Comparison of ENCODE assay signal across 16 cellular contexts in the genomic region with DNA sequence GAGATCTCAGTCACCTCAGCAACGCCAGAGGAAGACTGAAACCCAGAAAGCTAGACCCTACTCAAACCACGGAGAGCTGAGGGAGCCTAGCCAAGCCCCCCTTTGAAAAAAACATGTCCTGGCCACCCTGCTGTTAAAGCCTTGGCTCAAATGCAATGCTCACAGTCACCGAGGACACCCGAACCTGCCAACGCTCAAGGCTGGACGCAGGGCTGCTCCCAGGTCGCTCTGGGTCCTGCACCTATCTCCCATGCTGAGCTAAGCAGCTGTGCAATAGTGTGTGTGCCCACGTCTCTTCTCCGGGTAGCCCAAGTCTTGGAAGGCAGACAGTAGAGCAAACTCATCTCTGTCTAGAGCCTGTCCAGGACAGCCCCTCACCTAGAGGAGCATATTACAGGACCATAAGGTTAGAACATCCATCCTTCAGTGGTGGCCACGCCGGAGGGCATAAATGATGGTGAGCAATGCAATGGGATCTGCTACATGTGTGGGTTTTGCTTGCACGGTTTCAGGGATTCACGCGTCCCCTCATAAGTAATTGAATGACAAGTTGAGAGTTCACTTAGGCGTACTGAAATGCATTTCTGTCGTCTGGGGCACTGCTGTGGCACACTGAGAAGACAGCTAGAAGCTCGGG.
A peak's percentile ranks its signal among the peaks of the same experiment; 100 is the strongest.
DNase-seq lines count a peak whose midpoint lies in the region; ATAC-seq and TF ChIP-seq lines count a peak whose summit lies in the region.
"Had no signal": no experiment of that assay in that cellular context is flagged by ENCODE, and none has a peak within 500 bp of the region (broad histone marks: within the 10 kb centered on the region; RNA-seq: fewer than 3 reads in every experiment).

No MANE protein-coding gene starts in this region.

- no peak overlapping the region for H2BK120ac ChIP-seq in H9 (ENCODE audit: low read depth, low read length, poor library complexity, severe bottlenecking)

- no peaks in the 10 kb centered on the region for H3K36me3 ChIP-seq in MM.1S (replicated peaks; ENCODE audit: insufficient read depth, low read length)
- H3K36me3 ChIP-seq: SJCRH30 had no signal

- H3K36me3 Mint-ChIP-seq in activated CD8-positive, alpha-beta memory T cell treated with anti-CD3 and anti-CD28 coated beads, Interleukin-2, amount 10 ng/mL, durations not matched to agents 7 days and 5 days, result peaks cover 5% of the 10 kb centered on the region
- H3K36me3 Mint-ChIP-seq in H9 (ENCODE audit: insufficient read depth in 1 of 3, low read depth in 3 of 3), result peaks cover 17 to 55% (median 32%) of the 10 kb centered on the region in 3 experiments; a peak in 6 of 7 replicates
- H3K36me3 Mint-ChIP-seq in endothelial cell (ENCODE audit: low read depth, unreplicated experiment), result peaks cover 51% of the 10 kb centered on the region
- H3K36me3 Mint-ChIP-seq in stimulated activated effector memory CD8-positive, alpha-beta T cell treated with anti-CD3 and anti-CD28 coated beads, Interleukin-12 subunit alpha, Interleukin-12 subunit beta, amount 100 ng/mL, for 72 hours, result peaks cover 6% of the 10 kb centered on the region
- peaks cover 50% of the 10 kb centered on the region for H3K36me3 Mint-ChIP-seq in MCF 10A (ENCODE audit: insufficient read depth, unreplicated experiment)

- no peak overlapping the region for H3K18ac ChIP-seq in H9 (ENCODE audit: insufficient read length, low read depth, low read length)

- H3K9ac ChIP-seq in H9 (ENCODE audit: extremely low read depth, insufficient read length, low read length) (no peak overlapping the region), MM.1S (ENCODE audit: low read length) (no peak overlapping the region)
- H3K9ac ChIP-seq: parathyroid adenoma had no signal

- H3K4me3 ChIP-seq in MM.1S (ENCODE audit: low read length), result no peak overlapping the region
- H3K4me3 ChIP-seq: SJCRH30 had no signal

- no peak overlapping the region for H2AK5ac ChIP-seq in H9 (ENCODE audit: insufficient read length, low read length)

- peak overlapping the region; percentile 74 for H3K4me3 Mint-ChIP-seq in activated CD8-positive, alpha-beta memory T cell treated with anti-CD3 and anti-CD28 coated beads, Interleukin-2, amount 10 ng/mL, durations not matched to agents 7 days and 5 days
- H3K4me3 Mint-ChIP-seq in H9 (no peak overlapping the region), endothelial cell (ENCODE audit: unreplicated experiment) (peak overlapping the region; percentile 76), MCF 10A (ENCODE audit: unreplicated experiment) (no peak overlapping the region)
- H3K4me3 Mint-ChIP-seq in stimulated activated effector memory CD8-positive, alpha-beta T cell treated with anti-CD3 and anti-CD28 coated beads, Interleukin-12 subunit alpha, Interleukin-12 subunit beta, amount 100 ng/mL, for 72 hours, result peak overlapping the region; percentile 81
- H3K4me3 Mint-ChIP-seq: HFFc6 had no signal

- H4K8ac ChIP-seq in H9 (replicated peaks; ENCODE audit: insufficient read length, low read depth, low read length), result no peak overlapping the region

- no peaks in the 10 kb centered on the region for H3K9me2 ChIP-seq in MM.1S (replicated peaks; ENCODE audit: insufficient read depth, low read length)

- H2AFZ ChIP-seq in H9 (ENCODE audit: low read length), result no peak overlapping the region
- no peak overlapping the region for H2AFZ ChIP-seq in MM.1S (ENCODE audit: low read length)
- H2AFZ ChIP-seq: parathyroid adenoma had no signal

- H3K23me2 ChIP-seq in H9 (ENCODE audit: insufficient read length, low read depth, low read length, poor library complexity, severe bottlenecking), result no peaks in the 10 kb centered on the region

- no peak for ATAC-seq in activated CD8-positive, alpha-beta memory T cell treated with anti-CD3 and anti-CD28 coated beads, Interleukin-2, amount 10 ng/mL, durations not matched to agents 7 days and 5 days
- ATAC-seq in stimulated activated effector memory CD8-positive, alpha-beta T cell treated with anti-CD3 and anti-CD28 coated beads, Interleukin-12 subunit alpha, Interleukin-12 subunit beta, amount 100 ng/mL, for 72 hours, result no peak

- H3K27ac ChIP-seq in H9 (ENCODE audit: insufficient read length, low read depth, low read length), result no peak overlapping the region
- no peak overlapping the region for H3K27ac ChIP-seq in MM.1S (ENCODE audit: low read length)
- H3K27ac ChIP-seq: parathyroid adenoma, SJCRH30 had no signal

- no peak overlapping the region for H3K4ac ChIP-seq in H9 (ENCODE audit: low read depth, low read length)

- H3K4me2 ChIP-seq in H9 (ENCODE audit: insufficient read depth, insufficient read length, low read length) (no peak overlapping the region), MM.1S (ENCODE audit: low read depth, low read length) (no peak overlapping the region)

- H3K27me3 ChIP-seq in H9 (ENCODE audit: insufficient read depth, low read length) (no peaks in the 10 kb centered on the region), MM.1S (replicated peaks; ENCODE audit: insufficient read depth, low read length) (no peaks in the 10 kb centered on the region)
- H3K27me3 ChIP-seq: SJCRH30 had no signal

- intact Hi-C loops in MCF 10A (cut with micrococcal nuclease), result no loop called here

- H4K20me1 ChIP-seq in H9 (ENCODE audit: control insufficient read depth, insufficient read depth, insufficient read length) (no peaks in the 10 kb centered on the region), MM.1S (ENCODE audit: insufficient read depth, low read length) (no peaks in the 10 kb centered on the region)

- no peak overlapping the region for H2BK20ac ChIP-seq in H9 (ENCODE audit: low read depth, low read length, poor library complexity, severe bottlenecking)

- no peak overlapping the region for H3K23ac ChIP-seq in H9 (ENCODE audit: insufficient read length, low read depth, low read length)

- H3K27me3 Mint-ChIP-seq in activated CD8-positive, alpha-beta memory T cell treated with anti-CD3 and anti-CD28 coated beads, Interleukin-2, amount 10 ng/mL, durations not matched to agents 7 days and 5 days, result no peaks in the 10 kb centered on the region
- H3K27me3 Mint-ChIP-seq in H9 (ENCODE audit: low read depth) (no peaks in the 10 kb centered on the region), endothelial cell (ENCODE audit: unreplicated experiment) (peaks cover 10% of the 10 kb centered on the region), MCF 10A (ENCODE audit: insufficient read depth, unreplicated experiment) (no peaks in the 10 kb centered on the region)

- H2BK12ac ChIP-seq in H9 (ENCODE audit: insufficient read length, low read depth, low read length), result no peak overlapping the region

- no peak overlapping the region for H2BK5ac ChIP-seq in H9 (ENCODE audit: insufficient read length, low read length)

- no peak overlapping the region; the same call in 1 of the 2 replicates for H3K14ac ChIP-seq in H9 (ENCODE audit: insufficient read depth, low read length)

- no peak overlapping the region for H3K56ac ChIP-seq in H9 (ENCODE audit: insufficient read length, low read depth, low read length)

- H3K9me3 ChIP-seq in H9 (ENCODE audit: control insufficient read depth, low read depth, low read length) (no peaks in the 10 kb centered on the region), MM.1S (replicated peaks; ENCODE audit: insufficient read depth, low read length) (no peaks in the 10 kb centered on the region)
- H3K9me3 ChIP-seq: SJCRH30 had no signal

- WGBS in H9 (ENCODE audit: extremely low coverage, insufficient read length, low lambda C conversion rate), result no CpG with 5 or more reads among the region's 17 CpGs

- H3K4me1 Mint-ChIP-seq in activated CD8-positive, alpha-beta memory T cell treated with anti-CD3 and anti-CD28 coated beads, Interleukin-2, amount 10 ng/mL, durations not matched to agents 7 days and 5 days, result peaks cover 66% of the 10 kb centered on the region
- H3K4me1 Mint-ChIP-seq in H9 (no peaks in the 10 kb centered on the region), endothelial cell (ENCODE audit: unreplicated experiment) (peaks cover 54% of the 10 kb centered on the region), MCF 10A (ENCODE audit: insufficient read depth, unreplicated experiment) (peaks cover 9% of the 10 kb centered on the region)
- peaks cover 52% of the 10 kb centered on the region for H3K4me1 Mint-ChIP-seq in stimulated activated effector memory CD8-positive, alpha-beta T cell treated with anti-CD3 and anti-CD28 coated beads, Interleukin-12 subunit alpha, Interleukin-12 subunit beta, amount 100 ng/mL, for 72 hours

- TF ChIP-seq CTCF in H9 (conservative IDR thresholded peaks at IDR 0.05) (no peak), endothelial cell (IDR thresholded peaks at IDR 0.05; ENCODE audit: unreplicated experiment) (no peak), MCF 10A (IDR thresholded peaks at IDR 0.05; ENCODE audit: unreplicated experiment) (no peak), MM.1S (IDR thresholded peaks at IDR 0.05; ENCODE audit: low read length) (no peak)

- CTCF ChIA-PET in activated CD8-positive, alpha-beta memory T cell treated with anti-CD3 and anti-CD28 coated beads, Interleukin-2, amount 10 ng/mL, durations not matched to agents 7 days and 5 days (lab: Charles Lee), result interaction anchor here (0.8 to 3.0 kb wide), 7 partner anchors 20 to 567 kb away, joined by 3 to 9 read pairs (median 3); no protein-coding TSS in a partner anchor
- CTCF ChIA-PET in MCF 10A (lab: Yijun Ruan, JAX), result interaction anchor here (0.5 to 2.6 kb wide), 3 partner anchors 12 to 134 kb away, joined by 3 to 7 read pairs (median 5); no protein-coding TSS in a partner anchor

- no peaks in the 10 kb centered on the region for H3K79me2 ChIP-seq in H9 (ENCODE audit: insufficient read depth, low read length)
- H3K79me2 ChIP-seq in MM.1S (ENCODE audit: low read length), result no peaks in the 10 kb centered on the region
- H3K79me2 ChIP-seq: parathyroid adenoma had no signal

- peak; percentile 47 for DNase-seq in activated CD8-positive, alpha-beta memory T cell treated with anti-CD3 and anti-CD28 coated beads, Interleukin-2, amount 10 ng/mL, durations not matched to agents 7 days and 5 days
- no peak for DNase-seq in activated CD8-positive, alpha-beta memory T cell treated with anti-CD3 and anti-CD28 coated beads, Interleukin-2, amount 50 U/mL, for 4 hours
- DNase-seq in H9, result no peak
- no peak for DNase-seq in endothelial cell (ENCODE audit: low spot score)
- DNase-seq in stimulated activated effector memory CD8-positive, alpha-beta T cell treated with anti-CD3 and anti-CD28 coated beads, Interleukin-12 subunit alpha, Interleukin-12 subunit beta, amount 100 ng/mL, for 72 hours (ENCODE audit: low spot score in 2 of 2), result no peak
- no peak for DNase-seq in MCF 10A (ENCODE audit: unreplicated experiment)
- no peak for DNase-seq in MM.1S
- DNase-seq in DMS53 (lab: John Stamatoyannopoulos, UW), result no peak
- DNase-seq: Calu3, GDM1, HFFc6, NCI-H2081, NCI-H524, OCI-M1, SJCRH30 had no signal

- no peaks in the 10 kb centered on the region for H3K9me3 Mint-ChIP-seq in activated CD8-positive, alpha-beta memory T cell treated with anti-CD3 and anti-CD28 coated beads, Interleukin-2, amount 10 ng/mL, durations not matched to agents 7 days and 5 days (ENCODE audit: low read depth)
- H3K9me3 Mint-ChIP-seq in H9 (no peaks in the 10 kb centered on the region), endothelial cell (ENCODE audit: unreplicated experiment) (no peaks in the 10 kb centered on the region), MCF 10A (ENCODE audit: unreplicated experiment) (no peaks in the 10 kb centered on the region)
- no peaks in the 10 kb centered on the region for H3K9me3 Mint-ChIP-seq in stimulated activated effector memory CD8-positive, alpha-beta T cell treated with anti-CD3 and anti-CD28 coated beads, Interleukin-12 subunit alpha, Interleukin-12 subunit beta, amount 100 ng/mL, for 72 hours
- H3K9me3 Mint-ChIP-seq: HFFc6 had no signal

- no peak overlapping the region for H4K91ac ChIP-seq in H9 (ENCODE audit: insufficient read length, low read depth, low read length)

- peak overlapping the region; percentile 99 for H3K27ac Mint-ChIP-seq in activated CD8-positive, alpha-beta memory T cell treated with anti-CD3 and anti-CD28 coated beads, Interleukin-2, amount 10 ng/mL, durations not matched to agents 7 days and 5 days
- H3K27ac Mint-ChIP-seq in H9, result peak overlapping the region in 2 of 3 experiments; percentile 49 to 60; a peak in 2 of 7 replicates
- peak overlapping the region; percentile 57 for H3K27ac Mint-ChIP-seq in endothelial cell (ENCODE audit: unreplicated experiment)
- H3K27ac Mint-ChIP-seq in stimulated activated effector memory CD8-positive, alpha-beta T cell treated with anti-CD3 and anti-CD28 coated beads, Interleukin-12 subunit alpha, Interleukin-12 subunit beta, amount 100 ng/mL, for 72 hours, result peak overlapping the region; percentile 83
- no peak overlapping the region for H3K27ac Mint-ChIP-seq in MCF 10A (ENCODE audit: low read depth, unreplicated experiment)
- H3K27ac Mint-ChIP-seq: HFFc6 had no signal

- no peak overlapping the region for H3T11ph ChIP-seq in H9 (ENCODE audit: low read length)

- H3F3A ChIP-seq in MM.1S (ENCODE audit: insufficient read depth, low read length), result peaks cover 42% of the 10 kb centered on the region

- H3K4me1 ChIP-seq in H9 (ENCODE audit: insufficient read depth, low read length), result no peaks in the 10 kb centered on the region
- peaks cover 80% of the 10 kb centered on the region for H3K4me1 ChIP-seq in MM.1S (ENCODE audit: low read length)
- H3K4me1 ChIP-seq: parathyroid adenoma, SJCRH30 had no signal

- no peak overlapping the region for H2BK15ac ChIP-seq in H9 (ENCODE audit: low read depth, low read length)

- no TSS peak for BruUV-seq in MCF 10A (replicated peaks; lab: Mats Ljungman, UMichigan)

- POLR2A ChIA-PET in MCF 10A (lab: Yijun Ruan, JAX), result no interaction called here

- no peak overlapping the region for H4K5ac ChIP-seq in H9 (ENCODE audit: insufficient read length, low read depth, low read length)

- no peaks in the 10 kb centered on the region for H3K79me1 ChIP-seq in H9 (ENCODE audit: insufficient read depth, low read depth, low read length, poor library complexity, severe bottlenecking)

Comparison
In these comparisons a context has a peak if more than half of its experiments do, and no peak if none do; other contexts are left out.
1. H3K4me3 Mint-ChIP-seq: peak in activated CD8-positive, alpha-beta memory T cell treated with anti-CD3 and anti-CD28 coated beads, Interleukin-2, amount 10 ng/mL, durations not matched to agents 7 days and 5 days (single experiment), endothelial cell (single experiment) and stimulated activated effector memory CD8-positive, alpha-beta T cell treated with anti-CD3 and anti-CD28 coated beads, Interleukin-12 subunit alpha, Interleukin-12 subunit beta, amount 100 ng/mL, for 72 hours (single experiment); none in H9 (0 of 2) and MCF 10A (single experiment).